Comparison of ENCODE assay signal across 8 cellular contexts in the genomic region with DNA sequence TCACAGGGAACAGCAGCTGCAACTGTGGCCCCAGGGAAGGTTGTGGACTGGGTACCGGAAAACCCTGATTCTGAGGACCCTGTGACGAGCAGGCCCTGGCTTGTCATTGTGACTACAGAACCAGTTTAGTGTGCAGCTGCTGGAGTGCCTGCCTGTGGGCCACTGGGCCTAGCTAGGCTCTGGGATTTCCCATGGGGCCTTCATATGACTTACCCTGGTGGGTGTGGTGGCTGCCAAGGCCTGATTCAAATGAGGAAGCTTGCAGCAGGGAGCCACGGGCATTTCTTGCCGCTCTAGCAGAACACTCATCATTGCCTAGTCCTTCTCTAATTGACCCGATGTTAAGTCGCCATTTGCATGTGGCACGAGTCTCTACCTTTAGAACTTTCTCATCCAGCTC. TPM values are rescaled to one million over a fixed set of nuclear protein-coding genes. Genes with fewer than 3 reads are reported as not detected.
A peak's percentile ranks its signal among the peaks of the same experiment; 100 is the strongest.
DNase-seq lines count a peak whose midpoint lies in the region; ATAC-seq and TF ChIP-seq lines count a peak whose summit lies in the region.

No MANE protein-coding gene starts in this region.

- H4K91ac ChIP-seq in H9 (ENCODE audit: insufficient read length, low read depth, low read length), result no peak overlapping the region

- no peak overlapping the region for H3K27ac Mint-ChIP-seq in H9

- no peak overlapping the region for H3K4ac ChIP-seq in H9 (ENCODE audit: low read depth, low read length)

- no peaks in the 10 kb centered on the region for H3K79me2 ChIP-seq in H9 (ENCODE audit: insufficient read depth, low read length)

- H3K79me1 ChIP-seq in H9 (ENCODE audit: insufficient read depth, low read depth, low read length, poor library complexity, severe bottlenecking), result no peaks in the 10 kb centered on the region

- H3K4me1 Mint-ChIP-seq in H9, result peaks cover 11 to 24% of the 10 kb centered on the region in 2 experiments

- H2BK5ac ChIP-seq in H9 (ENCODE audit: insufficient read length, low read length), result no peak overlapping the region

- H2BK15ac ChIP-seq in H9 (ENCODE audit: low read depth, low read length), result no peak overlapping the region

- no peaks in the 10 kb centered on the region for H3K36me3 ChIP-seq in gastrocnemius medialis

- no peak overlapping the region for H4K5ac ChIP-seq in H9 (ENCODE audit: insufficient read length, low read depth, low read length)

- no peak overlapping the region for H4K8ac ChIP-seq in H9 (replicated peaks; ENCODE audit: insufficient read length, low read depth, low read length)

- H3K9me3 ChIP-seq in H9 (ENCODE audit: control insufficient read depth, low read depth, low read length) (no peaks in the 10 kb centered on the region), gastrocnemius medialis (no peaks in the 10 kb centered on the region)

- H3K4me3 Mint-ChIP-seq in H9, result no peak overlapping the region

- H3K4me2 ChIP-seq in H9 (ENCODE audit: insufficient read depth, insufficient read length, low read length), result no peak overlapping the region

- no peak overlapping the region for H2AFZ ChIP-seq in H9 (ENCODE audit: low read length)

- H3K4me1 ChIP-seq in H9 (ENCODE audit: insufficient read depth, low read length), result no peaks in the 10 kb centered on the region
- peaks cover 30 to 35% of the 10 kb centered on the region in 2 donors for H3K4me1 ChIP-seq in gastrocnemius medialis

- H3K27me3 Mint-ChIP-seq in H9 (ENCODE audit: low read depth), result peaks cover 3% of the 10 kb centered on the region

- H3K23ac ChIP-seq in H9 (ENCODE audit: insufficient read length, low read depth, low read length), result no peak overlapping the region

- no peak overlapping the region for H3K27ac ChIP-seq in H9 (ENCODE audit: insufficient read length, low read depth, low read length)
- peak overlapping the region; percentile 68 to 92 (median 85) for H3K27ac ChIP-seq in gastrocnemius medialis

- TF ChIP-seq POLR2A in gastrocnemius medialis (IDR thresholded peaks at IDR 0.05), result no peak

- no peaks in the 10 kb centered on the region for H3K36me3 Mint-ChIP-seq in H9 (ENCODE audit: insufficient read depth in 1 of 3, low read depth in 3 of 3)

- H3K27me3 ChIP-seq in H9 (ENCODE audit: insufficient read depth, low read length) (no peaks in the 10 kb centered on the region), gastrocnemius medialis (no peaks in the 10 kb centered on the region)

- no peak overlapping the region for H3T11ph ChIP-seq in H9 (ENCODE audit: low read length)

- H3K56ac ChIP-seq in H9 (ENCODE audit: insufficient read length, low read depth, low read length), result no peak overlapping the region

- no peaks in the 10 kb centered on the region for H4K20me1 ChIP-seq in H9 (ENCODE audit: control insufficient read depth, insufficient read depth, insufficient read length)

- in situ Hi-C loops in gastrocnemius medialis (cut with MboI; ENCODE audit: low sequenced_read_pairs in 4 of 4), result loop anchor here (5.0 to 10.0 kb wide), 5 partner anchors 48 to 196 kb away; no protein-coding TSS in a partner anchor

- no peak overlapping the region for H3K9ac ChIP-seq in H9 (ENCODE audit: extremely low read depth, insufficient read length, low read length)

- no peak overlapping the region for H2BK20ac ChIP-seq in H9 (ENCODE audit: low read depth, low read length, poor library complexity, severe bottlenecking)

- DNase-seq in AG09309 (ENCODE audit: low read depth) (peak; percentile 41), H9 (peak; percentile 59), RPMI8226 (peak; percentile 82), fibroblast of mammary gland (ENCODE audit: low read depth) (peak; percentile 81), gastrocnemius medialis (peak; percentile 27 to 72), activated gamma-delta T cell (lab: John Stamatoyannopoulos, UW) (no peak), NCI-H187 (lab: John Stamatoyannopoulos, UW) (no peak)

- H2BK12ac ChIP-seq in H9 (ENCODE audit: insufficient read length, low read depth, low read length), result no peak overlapping the region

- H3K4me3 ChIP-seq in AG09309 (ENCODE audit: control insufficient read depth, low read depth, low read length), result no peak overlapping the region
- no peak overlapping the region for H3K4me3 ChIP-seq in fibroblast of mammary gland (ENCODE audit: control insufficient read depth, low read depth, low read length)
- no peak overlapping the region for H3K4me3 ChIP-seq in gastrocnemius medialis

- no CpG with 5 or more reads among the region's 7 CpGs for WGBS in H9 (ENCODE audit: extremely low coverage, insufficient read length, low lambda C conversion rate)

- no peaks in the 10 kb centered on the region for H3K9me3 Mint-ChIP-seq in H9

- no peak for TF ChIP-seq CTCF in AG09309 (IDR thresholded peaks at IDR 0.05; ENCODE audit: control insufficient read depth, insufficient read depth, low read depth, low read length, missing control alignments)
- TF ChIP-seq CTCF in H9 (conservative IDR thresholded peaks at IDR 0.05), result no peak
- no peak for TF ChIP-seq CTCF in fibroblast of mammary gland (conservative IDR thresholded peaks at IDR 0.05; ENCODE audit: control insufficient read depth, insufficient read depth, low read depth, low read length)
- TF ChIP-seq CTCF in gastrocnemius medialis (IDR thresholded peaks at IDR 0.05 in 4 of 5, conservative IDR thresholded peaks at IDR 0.05 in 1 of 5), result no peak

- intact Hi-C loops in gastrocnemius medialis (cut with DNase I; ENCODE audit: low total_unique reads), result loop anchor here (5.0 kb wide), 2 partner anchors 68 to 108 kb away; a partner anchor contains a TSS

- no peak overlapping the region for H2BK120ac ChIP-seq in H9 (ENCODE audit: low read depth, low read length, poor library complexity, severe bottlenecking)

- H3K23me2 ChIP-seq in H9 (ENCODE audit: insufficient read length, low read depth, low read length, poor library complexity, severe bottlenecking), result no peaks in the 10 kb centered on the region

- peak in 1 of 2 donors; percentile 16 for ATAC-seq in gastrocnemius medialis
- no peak for ATAC-seq in HG03097 (IDR thresholded peaks at IDR 0.05; ENCODE audit: low FRiP score, unreplicated experiment)

- H3K14ac ChIP-seq in H9 (ENCODE audit: insufficient read depth, low read length), result no peak overlapping the region

- no peak overlapping the region for H2AK5ac ChIP-seq in H9 (ENCODE audit: insufficient read length, low read length)

- no peak overlapping the region for H3K18ac ChIP-seq in H9 (ENCODE audit: insufficient read length, low read depth, low read length)

RNA-seq across cellular contexts. Expression of a gene that starts 14.7 kb away (rescaled TPM):
- total RNA-seq in H9 (2021) (30.4 and 31.8 TPM in 2 replicates), gastrocnemius medialis (10 to 100 TPM; 48.6 to 67.5 (median 51.7) TPM)

RNA-seq across cellular contexts. Expression of a gene that starts 21.9 kb away (rescaled TPM):
- total RNA-seq in H9 (2021) (15.0 and 16.2 TPM in 2 replicates), gastrocnemius medialis (1 to 10 TPM in 3 of 4 donors, under 1 TPM in 1; 0.83 to 5.0 (median 2.3) TPM)

Comparison
In these comparisons a context has a peak if more than half of its experiments do, and no peak if none do; other contexts are left out.
1. DNase-seq: peak in AG09309 (single experiment), H9 (single experiment), RPMI8226 (single experiment), fibroblast of mammary gland (single experiment) and gastrocnemius medialis (2 of 2); none in activated gamma-delta T cell (single experiment) and NCI-H187 (0 of 2).